Comparison of ENCODE assay signal across 8 cellular contexts in genomic region chr2:112646102-112646719, GRCh38. TPM values are rescaled to one million over a fixed set of nuclear protein-coding genes. Genes with fewer than 3 reads are reported as not detected.
DNase-seq lines count a peak whose midpoint lies in the region; ATAC-seq, FAIRE-seq and TF ChIP-seq lines count a peak whose summit lies in the region.

No MANE protein-coding gene starts in this region.

- H3K4me1 ChIP-seq in HUES6 (ENCODE audit: control insufficient read depth, insufficient read depth, low read length) (peaks cover 18% of the 10 kb centered on the region), endothelial cell of umbilical vein (ENCODE audit: control insufficient read depth, extremely low read depth, insufficient read depth, low read length) (peaks cover 67% of the 10 kb centered on the region), vagina (peaks cover 34% of the 10 kb centered on the region)

- H3K4me3 ChIP-seq in HUES6 (ENCODE audit: low read depth, low read length) (peak overlapping the region; percentile 96), endothelial cell of umbilical vein (replicated peaks in 1 of 3; ENCODE audit: insufficient read depth in 1 of 3, low read depth in 1 of 3, low read length in 3 of 3) (peak overlapping the region; percentile 84 to 90 (median 89)), vagina (peak overlapping the region; percentile 83 to 93)

- TF ChIP-seq POLR2A in endothelial cell of umbilical vein (IDR thresholded peaks at IDR 0.05; ENCODE audit: low read depth, low read length) (no peak), vagina (IDR thresholded peaks at IDR 0.05) (no peak)

- H3K27me3 Mint-ChIP-seq in natural killer cell treated with Interleukin-12 subunit alpha and Interleukin-12 subunit beta and Interleukin-15 and Interleukin-18, amount 100 ng/mL, for 72 hours = no peaks in the 10 kb centered on the region

- peaks cover 6% of the 10 kb centered on the region for H4K20me1 ChIP-seq in endothelial cell of umbilical vein (replicated peaks; ENCODE audit: control insufficient read depth, extremely low read depth, insufficient read depth, low read length)

- CTCF ChIA-PET in endothelial cell of umbilical vein (lab: Charles Lee) = interaction anchor here (1.4 to 6.1 kb wide), 8 partner anchors 13 to 80 kb away, joined by 3 to 92 read pairs (median 17); no protein-coding TSS in a partner anchor

- H3K27ac Mint-ChIP-seq in natural killer cell treated with Interleukin-12 subunit alpha and Interleukin-12 subunit beta and Interleukin-15 and Interleukin-18, amount 100 ng/mL, for 72 hours = peak overlapping the region; percentile 81 to 82

- no TSS peak for BruUV-seq in endothelial cell of umbilical vein (replicated peaks; lab: Mats Ljungman, UMichigan)

- H3K9ac ChIP-seq in HUES6 (ENCODE audit: low read length) (peak overlapping the region; percentile 100), endothelial cell of umbilical vein (replicated peaks; ENCODE audit: extremely low read depth, insufficient read depth, low read length) (peak overlapping the region; percentile 96)

- peaks cover 63 to 70% of the 10 kb centered on the region in 2 donors for H3K4me1 Mint-ChIP-seq in natural killer cell treated with Interleukin-12 subunit alpha and Interleukin-12 subunit beta and Interleukin-15 and Interleukin-18, amount 100 ng/mL, for 72 hours (ENCODE audit: low read depth in 2 of 2)

- intact Hi-C loops in endothelial cell of umbilical vein (cut with micrococcal nuclease) (no loop called here), vagina (cut with DNase I) (no loop called here)

- no peaks in the 10 kb centered on the region for H3K9me1 ChIP-seq in endothelial cell of umbilical vein (replicated peaks; ENCODE audit: control insufficient read depth, extremely low read depth, insufficient read depth, low read length)

- H3K36me3 ChIP-seq in HUES6 (ENCODE audit: control insufficient read depth, insufficient read depth, low read length) (peaks cover 45% of the 10 kb centered on the region), endothelial cell of umbilical vein (ENCODE audit: control insufficient read depth in 2 of 2, extremely low read depth in 1 of 2, insufficient read depth in 2 of 2, low read length in 2 of 2) (peaks cover 2 to 26% of the 10 kb centered on the region in 2 experiments), vagina (peaks cover 0 to 14% of the 10 kb centered on the region in 2 donors)

- TF ChIP-seq CTCF in endothelial cell of umbilical vein (IDR thresholded peaks at IDR 0.05; ENCODE audit: extremely low read depth in 1 of 2, insufficient read depth in 1 of 2, low read depth in 1 of 2, low read length in 2 of 2) = no peak
- TF ChIP-seq CTCF in vagina (IDR thresholded peaks at IDR 0.05) = no peak

- peak overlapping the region; percentile 99 for H3K27ac ChIP-seq in HUES6 (ENCODE audit: low read depth, low read length)
- peak overlapping the region; percentile 90 for H3K27ac ChIP-seq in endothelial cell of umbilical vein (ENCODE audit: insufficient read depth, low read depth, low read length)
- H3K27ac ChIP-seq in vagina = peak overlapping the region; percentile 97

- DNase-seq in COLO829 (ENCODE audit: low spot score) = peak; percentile 22
- peak; percentile 20 for DNase-seq in activated CD4-positive, CD25-positive, alpha-beta regulatory T cell treated with anti-CD3 and anti-CD28 coated beads, Interleukin-2, amount 50 U/mL, for 16 hours (ENCODE audit: low read depth, low spot score)
- peak; percentile 33 for DNase-seq in endothelial cell of umbilical vein (ENCODE audit: low read depth, low spot score)
- DNase-seq in natural killer cell treated with Interleukin-12 subunit alpha and Interleukin-12 subunit beta and Interleukin-15 and Interleukin-18, amount 100 ng/mL, for 72 hours (ENCODE audit: low spot score) = no peak
- DNase-seq in vagina (ENCODE audit: extremely low spot score in 2 of 2) = no peak
- DNase-seq in ecto neural progenitor cell (ENCODE audit: low spot score) = no peak

- ATAC-seq in GM21360 (IDR thresholded peaks at IDR 0.05; ENCODE audit: unreplicated experiment) = peak; percentile 13
- peak in 1 of 2 donors; percentile 48 for ATAC-seq in natural killer cell treated with Interleukin-12 subunit alpha and Interleukin-12 subunit beta and Interleukin-15 and Interleukin-18, amount 100 ng/mL, for 72 hours

- H3K9me3 ChIP-seq in HUES6 (ENCODE audit: control insufficient read depth, insufficient read depth, low read depth, low read length) = no peaks in the 10 kb centered on the region
- H3K9me3 ChIP-seq in endothelial cell of umbilical vein (replicated peaks; ENCODE audit: control insufficient read depth, insufficient read depth, low read length) = no peaks in the 10 kb centered on the region
- H3K9me3 ChIP-seq in vagina = no peaks in the 10 kb centered on the region

- dilution Hi-C loops in endothelial cell of umbilical vein (cut with MboI; ENCODE audit: extremely low pct_ligation_motif_present, low sequenced_read_pairs) = no loop called here

- H3K36me3 Mint-ChIP-seq in natural killer cell treated with Interleukin-12 subunit alpha and Interleukin-12 subunit beta and Interleukin-15 and Interleukin-18, amount 100 ng/mL, for 72 hours = peaks cover 36% of the 10 kb centered on the region

- H2AFZ ChIP-seq in endothelial cell of umbilical vein (ENCODE audit: low read depth, low read length) = peak overlapping the region; percentile 33

- H3K9me3 Mint-ChIP-seq in natural killer cell treated with Interleukin-12 subunit alpha and Interleukin-12 subunit beta and Interleukin-15 and Interleukin-18, amount 100 ng/mL, for 72 hours = no peaks in the 10 kb centered on the region

- peak overlapping the region; percentile 96 for H3K4me3 Mint-ChIP-seq in natural killer cell treated with Interleukin-12 subunit alpha and Interleukin-12 subunit beta and Interleukin-15 and Interleukin-18, amount 100 ng/mL, for 72 hours

- POLR2A ChIA-PET in endothelial cell of umbilical vein (lab: Charles Lee) = interaction anchor here (0.7 to 3.6 kb wide), 7 partner anchors 9 to 61 kb away, joined by 3 to 43 read pairs (median 4); partner anchors contain the start of gene CHCHD5

- H3K27me3 ChIP-seq in HUES6 (ENCODE audit: control insufficient read depth, insufficient read depth, low read length) = no peaks in the 10 kb centered on the region; the same call in 1 of the 2 replicates
- H3K27me3 ChIP-seq in endothelial cell of umbilical vein (ENCODE audit: control insufficient read depth in 2 of 2, insufficient read depth in 2 of 2, low read length in 2 of 2) = no peaks in the 10 kb centered on the region
- no peaks in the 10 kb centered on the region for H3K27me3 ChIP-seq in vagina

- no peak for FAIRE-seq in endothelial cell of umbilical vein (lab: Jason Lieb, UNC)

- H3K4me2 ChIP-seq in endothelial cell of umbilical vein (ENCODE audit: insufficient read depth, low read length) = peak overlapping the region; percentile 97

- peaks cover 67% of the 10 kb centered on the region for H3K79me2 ChIP-seq in endothelial cell of umbilical vein (ENCODE audit: control insufficient read depth, insufficient read depth, low read length)

TF ChIP-seq in endothelial cell of umbilical vein, 7 proteins besides CTCF, POLR2A, EP300 and RAD21:
- TF ChIP-seq EZH2 (IDR thresholded peaks at IDR 0.05; ENCODE audit: borderline replicate concordance, low read depth, low read length, severe bottlenecking) (no peak), POLR2AphosphoS5 (IDR thresholded peaks at IDR 0.05; ENCODE audit: insufficient read depth, low read depth, low read length) (no peak), MAX (IDR thresholded peaks at IDR 0.05; ENCODE audit: insufficient read depth, insufficient read length) (no peak), JUN (IDR thresholded peaks at IDR 0.05; ENCODE audit: borderline replicate concordance, insufficient read depth, insufficient read length, low read depth) (no peak), MYC (IDR thresholded peaks at IDR 0.05; ENCODE audit: low read depth, low read length) (no peak), GATA2 (IDR thresholded peaks at IDR 0.05; ENCODE audit: insufficient read depth, insufficient read length, low read depth, low read length) (no peak), FOS (IDR thresholded peaks at IDR 0.05; ENCODE audit: borderline replicate concordance, insufficient read depth, low read length) (no peak)

RNA-seq across cellular contexts. Expression of gene SLC20A1, which starts 0.5 kb away (rescaled TPM):
- total RNA-seq in endothelial cell of umbilical vein = 141 and 149 TPM in 2 replicates
- 47.0 and 52.7 TPM in 2 replicates for polyA plus RNA-seq in endothelial cell of umbilical vein
- polyA plus RNA-seq in endothelial cell of umbilical vein (2011; cell fraction: cytosol; rRNA removed) = 44.5 and 45.5 TPM in 2 replicates
- polyA plus RNA-seq in endothelial cell of umbilical vein (2011; cell fraction: nucleus; rRNA removed) = 146 and 166 TPM in 2 replicates
- 88.7 and 117 TPM in 2 replicates for polyA plus RNA-seq in endothelial cell of umbilical vein (2012)
- polyA minus RNA-seq in endothelial cell of umbilical vein = 95.5 and 107 TPM in 2 replicates
- polyA minus RNA-seq in endothelial cell of umbilical vein (2011; cell fraction: cytosol; rRNA and poly(A)+ RNA removed) = 25.2 TPM
- 82.9 and 138 TPM in 2 replicates for polyA minus RNA-seq in endothelial cell of umbilical vein (2011; cell fraction: nucleus; rRNA and poly(A)+ RNA removed)
- total RNA-seq in natural killer cell treated with Interleukin-12 subunit alpha and Interleukin-12 subunit beta and Interleukin-15 and Interleukin-18, amount 100 ng/mL, for 72 hours = 100 to 1,000 TPM; 125 to 168 TPM
- 36.6 TPM for total RNA-seq in vagina

Comparison
In these comparisons a context has a peak if more than half of its experiments do, and no peak if none do; other contexts are left out.
1. DNase-seq: peak in COLO829 (single experiment), activated CD4-positive, CD25-positive, alpha-beta regulatory T cell treated with anti-CD3 and anti-CD28 coated beads, Interleukin-2, amount 50 U/mL, for 16 hours (single experiment) and endothelial cell of umbilical vein (single experiment); none in natural killer cell treated with Interleukin-12 subunit alpha and Interleukin-12 subunit beta and Interleukin-15 and Interleukin-18, amount 100 ng/mL, for 72 hours (single experiment), vagina (0 of 2) and ecto neural progenitor cell (single experiment).
2. Peak in every context shown above with its lines, with median percentiles within 50 percentile points of each other: H3K27ac ChIP-seq and H3K4me3 ChIP-seq.